9 cellular contexts compared by ENCODE assay signal in the genomic region with DNA sequence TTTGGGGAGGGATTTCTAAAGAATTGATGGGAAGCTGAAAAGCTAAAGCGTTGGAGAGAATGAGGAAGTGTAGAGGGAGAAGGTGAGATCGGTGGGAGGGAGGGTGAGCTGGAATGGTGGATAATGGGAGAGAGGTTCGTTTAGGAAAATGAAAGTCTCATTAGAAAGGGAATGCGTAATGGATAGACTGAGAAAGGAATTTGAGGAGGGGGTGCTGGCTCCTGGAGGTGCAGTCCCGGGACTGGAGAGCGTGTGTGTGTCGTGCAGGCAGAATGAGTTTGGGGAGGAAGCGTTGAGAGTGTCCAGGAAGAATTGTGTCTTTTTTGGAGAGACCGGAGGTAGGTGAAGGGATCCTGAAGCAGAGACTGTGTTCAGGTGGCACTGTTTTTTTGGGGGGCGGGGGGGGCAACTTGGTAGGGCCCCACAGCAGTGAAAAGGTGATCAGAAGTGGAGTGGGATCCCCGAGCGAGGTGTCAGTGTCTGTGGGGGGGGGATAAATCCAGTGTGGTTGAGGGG. TPM values are rescaled to one million over a fixed set of nuclear protein-coding genes. Genes with fewer than 3 reads are reported as not detected.
DNase-seq lines count a peak whose midpoint lies in the region; ATAC-seq and TF ChIP-seq lines count a peak whose summit lies in the region.
"Had no signal": no experiment of that assay in that cellular context is flagged by ENCODE, and none has a peak within 500 bp of the region (broad histone marks: within the 10 kb centered on the region; RNA-seq: fewer than 3 reads in every experiment).

No MANE protein-coding gene starts in this region.

- H4K20me1 ChIP-seq in IMR-90 (ENCODE audit: insufficient read depth, low read length), result peaks cover 56% of the 10 kb centered on the region

- intact Hi-C loops in IMR-90 (cut with micrococcal nuclease), result loop anchor here (2.0 to 5.0 kb wide), 2 partner anchors 62 to 283 kb away; a partner anchor contains a TSS

- H3K9me3 ChIP-seq in IMR-90 (ENCODE audit: control insufficient read depth, insufficient read depth, low read length), result no peaks in the 10 kb centered on the region
- H3K9me3 ChIP-seq in muscle layer of colon (ENCODE audit: low read length), result no peaks in the 10 kb centered on the region

- peak overlapping the region; percentile 90 for H4K5ac ChIP-seq in IMR-90 (ENCODE audit: low read depth, low read length)

- dilution Hi-C loops in IMR-90 (cut with HindIII; ENCODE audit: low sequenced_read_pairs, unreplicated experiment), result no loop called here

- 2% methylated on average over 9 of the region's 12 CpGs; no CpG with 5 or more reads in 1 of the 2 experiments for WGBS in IMR-90 (ENCODE audit: extremely low coverage in 2 of 2, insufficient read length in 1 of 2), 2 experiments

- TF ChIP-seq CTCF in AG04449 (IDR thresholded peaks at IDR 0.05; ENCODE audit: insufficient read depth, low read length, missing control alignments) (no peak), IMR-90 (conservative IDR thresholded peaks at IDR 0.05; ENCODE audit: low read depth, low read length) (no peak), cardiac fibroblast (IDR thresholded peaks at IDR 0.05; ENCODE audit: low read depth, low read length) (no peak)

- peak overlapping the region; percentile 14 for H2AFZ ChIP-seq in IMR-90 (replicated peaks; ENCODE audit: low read length, poor library complexity)

- H2AK9ac ChIP-seq in IMR-90 (replicated peaks; ENCODE audit: low read depth, low read length, poor library complexity), result peak overlapping the region; percentile 88

- H3K4ac ChIP-seq in IMR-90 (ENCODE audit: low read depth, low read length), result peak overlapping the region; percentile 83

- H2BK5ac ChIP-seq in IMR-90 (ENCODE audit: low read depth, low read length, poor library complexity, severe bottlenecking), result peak overlapping the region; percentile 93

- H3K14ac ChIP-seq in IMR-90 (replicated peaks; ENCODE audit: low read depth, low read length), result peak overlapping the region; percentile 93

- DNase-seq in AG04449 (ENCODE audit: low read depth, low spot score) (no peak), IMR-90 (no peak), cardiac fibroblast (ENCODE audit: low read depth in 2 of 2) (no peak), cerebellar cortex (ENCODE audit: low spot score) (no peak), cortex of kidney (lab: John Stamatoyannopoulos, UW) (no peak), kidney glomerular epithelial cell (lab: John Stamatoyannopoulos, UW) (no peak), amniotic stem cell (lab: John Stamatoyannopoulos, UW) (no peak)

- H4K91ac ChIP-seq in IMR-90 (ENCODE audit: insufficient read depth, low read depth, low read length), result peak overlapping the region; percentile 79

- peak overlapping the region; percentile 91 for H3K27ac ChIP-seq in IMR-90 (ENCODE audit: insufficient read depth, low read length)
- H3K27ac ChIP-seq in muscle layer of colon (ENCODE audit: low read depth, low read length), result peak overlapping the region; percentile 94

- peak; percentile 17; the same call in 1 of the 2 replicates for TF ChIP-seq RAD21 in IMR-90 (IDR thresholded peaks at IDR 0.05; ENCODE audit: low read length)

- H3K23ac ChIP-seq in IMR-90 (ENCODE audit: low read depth, low read length), result peak overlapping the region; percentile 97

- H3K4me3 ChIP-seq in AG04449 (ENCODE audit: low read depth, low read length) (peak overlapping the region; percentile 98), IMR-90 (ENCODE audit: insufficient read depth, low read depth, low read length) (peak overlapping the region; percentile 80), cardiac fibroblast (replicated peaks in 1 of 2; ENCODE audit: low read depth in 2 of 2, low read length in 2 of 2) (peak overlapping the region; percentile 79 to 99), muscle layer of colon (ENCODE audit: low read depth in 1 of 2, low read length in 2 of 2) (peak overlapping the region; percentile 70 to 100)

- CTCF ChIA-PET in AG04449 (lab: Yijun Ruan, JAX) (interaction anchor here (1.4 to 13.2 kb wide), 4 partner anchors 13 to 246 kb away, joined by 3 to 106 read pairs (median 4); a partner anchor contains a TSS), IMR-90 (lab: Yijun Ruan, JAX) (interaction anchor here (1.1 kb wide), 1 partner anchor 14 kb away, joined by 3 read pairs; no protein-coding TSS in a partner anchor)

- in situ Hi-C loops in IMR-90 (cut with MboI; ENCODE audit: low sequenced_read_pairs), result loop anchor here (25.0 kb wide), 1 partner anchor 412 kb away; no protein-coding TSS in a partner anchor

- H3K18ac ChIP-seq in IMR-90 (ENCODE audit: low read depth, low read length), result peak overlapping the region; percentile 93

- H2AK5ac ChIP-seq in IMR-90 (ENCODE audit: low read depth, low read length), result peak overlapping the region; percentile 97

- no peaks in the 10 kb centered on the region for H3K27me3 ChIP-seq in IMR-90 (ENCODE audit: control insufficient read depth, insufficient read depth, low read length)
- H3K27me3 ChIP-seq in muscle layer of colon (ENCODE audit: control insufficient read depth in 1 of 2, insufficient read depth in 2 of 2, low read length in 2 of 2), result no peaks in the 10 kb centered on the region

- H3K4me1 ChIP-seq in IMR-90 (ENCODE audit: control insufficient read depth, insufficient read depth, low read length), result peaks cover 26% of the 10 kb centered on the region
- H3K4me1 ChIP-seq in muscle layer of colon (ENCODE audit: insufficient read depth, low read length), result peaks cover 54% of the 10 kb centered on the region

- no peak for TF ChIP-seq POLR2A in IMR-90 (IDR thresholded peaks at IDR 0.05; ENCODE audit: low read depth, low read length)

- POLR2A ChIA-PET in AG04449 (lab: Yijun Ruan, JAX), result interaction anchor here (0.7 to 3.3 kb wide), 6 partner anchors 9 to 51 kb away, joined by 3 to 27 read pairs (median 6); no protein-coding TSS in a partner anchor
- POLR2A ChIA-PET in IMR-90 (lab: Charles Lee; ENCODE audit: unreplicated experiment), result interaction anchor here (0.6 to 1.0 kb wide), 3 partner anchors 14 to 286 kb away, joined by 3 to 4 read pairs (median 3); no protein-coding TSS in a partner anchor

- H3K4me2 ChIP-seq in IMR-90 (ENCODE audit: low read depth, low read length), result peak overlapping the region; percentile 100

- no TSS peak for BruUV-seq in IMR-90 (replicated peaks; lab: Mats Ljungman, UMichigan)

- peaks cover 0 to 21% of the 10 kb centered on the region in 2 experiments; a peak in 2 of 4 replicates for H3K79me1 ChIP-seq in IMR-90 (ENCODE audit: low read depth in 1 of 2, low read length in 2 of 2)

- ATAC-seq in IMR-90 (ENCODE audit: low read depth), result no peak

- H2BK15ac ChIP-seq in IMR-90 (ENCODE audit: low read depth, low read length), result peak overlapping the region; percentile 86; the same call in 2 of the 3 replicates

- H3K36me3 ChIP-seq in IMR-90 (ENCODE audit: control insufficient read depth, insufficient read depth, low read length) (0 out of 2 replicates have a peak, but pooled peaks cover 1% of the 10 kb centered on the region), muscle layer of colon (ENCODE audit: insufficient read depth, low read length) (no peaks in the 10 kb centered on the region)

- peak overlapping the region; percentile 87 to 91 for H4K8ac ChIP-seq in IMR-90 (ENCODE audit: low read depth in 2 of 2, low read length in 2 of 2)

- peak overlapping the region; percentile 97 for H3K56ac ChIP-seq in IMR-90 (ENCODE audit: extremely low read depth, insufficient read depth, low read length)

- H3K9ac ChIP-seq in IMR-90 (ENCODE audit: low read depth, low read length) (peak overlapping the region; percentile 100), muscle layer of colon (ENCODE audit: low read length) (peak overlapping the region; percentile 98)

- peak overlapping the region; percentile 75 for H2BK120ac ChIP-seq in IMR-90 (ENCODE audit: low read depth, low read length)

- H2BK20ac ChIP-seq in IMR-90 (ENCODE audit: low read depth, low read length), result peak overlapping the region; percentile 48

- H3K9me1 ChIP-seq in IMR-90 (ENCODE audit: insufficient read depth, low read length), result peaks cover 14% of the 10 kb centered on the region

TF ChIP-seq in IMR-90, 13 proteins besides CTCF, POLR2A, EP300 and RAD21:
- no peak for TF ChIP-seq BHLHE40 (IDR thresholded peaks at IDR 0.05; ENCODE audit: low read depth, low read length)
- TF ChIP-seq MAZ (IDR thresholded peaks at IDR 0.05; ENCODE audit: borderline replicate concordance, low read depth, low read length), result no peak
- TF ChIP-seq MXI1 (IDR thresholded peaks at IDR 0.05; ENCODE audit: borderline replicate concordance, low read depth, low read length), result no peak; the same call in 1 of the 2 replicates
- TF ChIP-seq CHD1 (IDR thresholded peaks at IDR 0.05; ENCODE audit: low read depth, low read length), result no peak
- TF ChIP-seq MAFK (IDR thresholded peaks at IDR 0.05; ENCODE audit: low read depth, low read length), result no peak

RNA-seq across cellular contexts. Expression of a gene that starts 1.4 kb away (rescaled TPM):
- 614 and 659 TPM in 2 replicates for total RNA-seq in IMR-90 (2012; rRNA removed)
- polyA plus RNA-seq in IMR-90 (2012; rRNA removed), result 497 and 541 TPM in 2 replicates
- 291 and 549 TPM in 2 replicates for polyA plus RNA-seq in IMR-90 (2012; cell fraction: cytosol; rRNA removed)
- 608 and 1,383 TPM in 2 replicates for polyA plus RNA-seq in IMR-90 (2012; cell fraction: nucleus; rRNA removed; ENCODE audit: low replicate concordance)

RNA-seq across cellular contexts. Expression of a gene that starts 29.9 kb away (rescaled TPM):
- 965 and 1,137 TPM in 2 replicates for total RNA-seq in IMR-90 (2012; rRNA removed)
- 524 and 575 TPM in 2 replicates for polyA plus RNA-seq in IMR-90 (2012; rRNA removed)
- polyA plus RNA-seq in IMR-90 (2012; cell fraction: cytosol; rRNA removed), result 561 and 960 TPM in 2 replicates
- polyA plus RNA-seq in IMR-90 (2012; cell fraction: nucleus; rRNA removed; ENCODE audit: low replicate concordance), result 263 and 486 TPM in 2 replicates

RNA-seq across cellular contexts. Expression of a gene that starts 31.1 kb away (rescaled TPM):
- not detected in 2 replicates for total RNA-seq in IMR-90 (2012; rRNA removed)
- polyA plus RNA-seq in IMR-90 (2012; rRNA removed), result 0.16 and 0.22 TPM in 2 replicates
- 0.04 and 0.38 TPM in 2 replicates for polyA plus RNA-seq in IMR-90 (2012; cell fraction: cytosol; rRNA removed)
- polyA plus RNA-seq in IMR-90 (2012; cell fraction: nucleus; rRNA removed; ENCODE audit: low replicate concordance), result 1.5 and 1.7 TPM in 2 replicates
- total RNA-seq: lung microvascular endothelial cell had no signal
